Comparison of ENCODE assay signal across 8 cellular contexts in the genomic region with DNA sequence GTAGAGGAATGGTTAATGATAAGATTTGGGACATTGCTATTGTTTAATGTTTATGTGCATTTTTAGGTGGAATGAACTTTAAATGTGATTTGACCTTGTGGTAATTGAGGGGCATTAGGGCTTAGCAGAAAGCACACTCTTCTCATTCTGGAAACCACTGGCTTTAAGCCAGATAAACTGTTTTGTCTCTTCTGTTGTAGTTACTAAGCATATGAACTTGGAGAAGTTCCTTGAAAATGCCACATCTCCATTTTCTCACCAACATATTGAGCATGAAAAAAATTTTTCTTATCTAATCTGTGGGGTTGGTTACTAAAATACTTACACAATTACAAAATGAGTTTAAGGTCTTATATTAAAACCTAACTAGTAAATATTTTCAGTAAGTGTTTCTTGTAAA.
"Had no signal": no experiment of that assay in that cellular context is flagged by ENCODE, and none has a peak within 500 bp of the region (broad histone marks: within the 10 kb centered on the region; RNA-seq: fewer than 3 reads in every experiment).

No MANE protein-coding gene starts in this region.

- H3K4me3 ChIP-seq: skin epidermis, stomach had no signal

- H3K36me3 ChIP-seq: brain microvascular endothelial cell, stomach had no signal

- H3K4me1 ChIP-seq: foreskin keratinocyte had no signal

- H3K27ac ChIP-seq: brain microvascular endothelial cell, foreskin keratinocyte, skin epidermis, stomach had no signal

- H3K9me3 ChIP-seq: stomach had no signal

- DNase-seq: activated CD4-positive, alpha-beta T cell treated with anti-CD3 and anti-CD28 coated beads for 4 hours; activated naive CD4-positive, alpha-beta T cell treated with anti-CD3 and anti-CD28 coated beads, Interleukin-2, amount 10 ng/mL, durations not matched to agents 7 days and 5 days; brain microvascular endothelial cell; foreskin keratinocyte; head of caudate nucleus; nephron progenitor cell had no signal

- H3K27me3 ChIP-seq: brain microvascular endothelial cell, foreskin keratinocyte, stomach had no signal

- ATAC-seq: foreskin keratinocyte had no signal
